Comparison of ENCODE assay signal across 20 cellular contexts in genomic region chr7:23196306-23196705, GRCh38. TPM values are rescaled to one million over a fixed set of nuclear protein-coding genes. Genes with fewer than 3 reads are reported as not detected.
"Had no signal": no experiment of that assay in that cellular context is flagged by ENCODE, and none has a peak within 500 bp of the region (broad histone marks: within the 10 kb centered on the region; RNA-seq: fewer than 3 reads in every experiment).

No MANE protein-coding gene starts in this region.

- DNase-seq: activated CD4-positive, alpha-beta T cell treated with anti-CD3 and anti-CD28 coated beads, Interleukin-2, amount 10 ng/mL, durations not matched to agents 7 days and 5 days; activated CD8-positive, alpha-beta memory T cell treated with anti-CD3 and anti-CD28 coated beads for 24 hours; activated gamma-delta T cell treated with Interleukin-2 at 50 U/mL for 16 hours; dorsolateral prefrontal cortex; hypothalamus; kidney glomerular epithelial cell; pancreas; stimulated activated CD4-positive, alpha-beta T cell treated with anti-CD3 and anti-CD28 coated beads, Interleukin-15, amount 100 ng/mL, for 24 hours; stimulated activated CD4-positive, alpha-beta T cell treated with anti-CD3 and anti-CD28 coated beads, Interleukin-4, amount 100 ng/mL, for 24 hours; stimulated activated CD8-positive, alpha-beta memory T cell treated with anti-CD3 and anti-CD28 coated beads, Interleukin-4, amount 100 ng/mL, for 48 hours; stimulated activated naive CD8-positive, alpha-beta T cell treated with anti-CD3 and anti-CD28 coated beads, Interleukin-15, Interleukin-2, amounts not matched to agents 100 U/mL and 50 U/mL, for 24 hours; T-cell; T-helper 9 cell; trophoblast cell had no signal

- FAIRE-seq: bronchial epithelial cell had no signal

- H3K27ac ChIP-seq: ascending aorta, dorsolateral prefrontal cortex, pancreas, skin epidermis, suprapubic skin had no signal

- H3K4me1 ChIP-seq: ascending aorta, pancreas, suprapubic skin had no signal

- H3K27me3 ChIP-seq: ascending aorta, dorsolateral prefrontal cortex, pancreas, suprapubic skin had no signal

- H3K9me3 ChIP-seq: ascending aorta, pancreas, suprapubic skin had no signal

- H3K4me3 ChIP-seq: ascending aorta, dorsolateral prefrontal cortex, lung, pancreas, skin epidermis, suprapubic skin had no signal

- ATAC-seq: pancreas; stimulated activated naive CD8-positive, alpha-beta T cell treated with anti-CD3 and anti-CD28 coated beads, Interleukin-15, Interleukin-2, amounts not matched to agents 100 U/mL and 50 U/mL, for 24 hours; T-cell had no signal

RNA-seq across cellular contexts. Expression of gene GPNMB, which starts 50.3 kb away (rescaled TPM):
- total RNA-seq: activated CD4-positive, alpha-beta T cell treated with anti-CD3 and anti-CD28 coated beads, Interleukin-2, amount 10 ng/mL, durations not matched to agents 7 days and 5 days; neural crest cell had no signal
